In the genomic region with DNA sequence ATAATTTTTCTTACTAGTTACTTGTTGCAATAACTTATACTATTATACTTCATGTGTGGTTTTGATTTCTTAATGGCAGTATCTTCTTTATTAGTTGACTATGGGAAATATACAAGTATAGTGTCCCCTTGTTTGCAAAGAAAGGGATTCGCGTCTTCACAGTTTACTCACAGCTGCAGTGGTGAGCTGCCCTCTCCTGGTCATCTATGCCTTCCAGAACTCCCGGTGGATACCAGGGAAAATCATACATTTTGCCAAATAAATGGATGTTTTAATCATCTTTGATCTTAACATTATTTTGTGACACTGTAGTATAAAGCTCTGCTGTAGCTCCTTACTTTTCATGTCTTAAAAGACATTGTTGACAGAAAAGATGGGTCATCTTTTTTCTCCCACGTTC, we compare ENCODE assay signal across 9 cellular contexts.
DNase-seq lines count a peak whose midpoint lies in the region; ATAC-seq, FAIRE-seq and TF ChIP-seq lines count a peak whose summit lies in the region.
"Had no signal": no experiment of that assay in that cellular context is flagged by ENCODE, and none has a peak within 500 bp of the region (broad histone marks: within the 10 kb centered on the region; RNA-seq: fewer than 3 reads in every experiment).

No MANE protein-coding gene starts in this region.

- peak; percentile 89 to 93 for TF ChIP-seq CTCF in GM23338 (conservative IDR thresholded peaks at IDR 0.05; ENCODE audit: low read depth in 2 of 2)
- TF ChIP-seq CTCF in WI38 (IDR thresholded peaks at IDR 0.05; ENCODE audit: low read depth, low read length), result peak; percentile 36; the same call in 1 of the 2 replicates
- TF ChIP-seq CTCF in transverse colon (IDR thresholded peaks at IDR 0.05), result peak in 2 of 5 experiments; percentile 3 to 12

- TF ChIP-seq POLR2A in transverse colon (IDR thresholded peaks at IDR 0.05) (no peak), GM12892 (IDR thresholded peaks at IDR 0.05; ENCODE audit: low read depth, low read length) (no peak)

- H3K27me3 Mint-ChIP-seq in GM23338 (ENCODE audit: insufficient read depth, low read depth, poor library complexity), result peaks cover 4% of the 10 kb centered on the region

- in situ Hi-C loops in transverse colon (cut with MboI; ENCODE audit: low pct_ligation_motif_present in 1 of 4, low pct_unique_long_range_greater_than_20kb in 1 of 4, low sequenced_read_pairs in 3 of 4), result no loop called here

- peaks cover 5% of the 10 kb centered on the region for H3K79me2 ChIP-seq in GM23338 (replicated peaks; ENCODE audit: insufficient read depth)

- H3F3A ChIP-seq in GM23338 (replicated peaks; ENCODE audit: low read depth), result no peaks in the 10 kb centered on the region

- H3K4me2 ChIP-seq in GM23338, result no peak overlapping the region

- no peak for FAIRE-seq in GM12892 (lab: Jason Lieb, UNC)

- no peaks in the 10 kb centered on the region for H3K36me3 ChIP-seq in GM23338 (ENCODE audit: insufficient read depth)
- H3K36me3 ChIP-seq in transverse colon, result no peaks in the 10 kb centered on the region

- H3K4me1 Mint-ChIP-seq in GM23338, result peaks cover 32% of the 10 kb centered on the region

- H3K4me3 ChIP-seq in GM23338 (no peak overlapping the region), WI38 (ENCODE audit: low read depth, low read length) (no peak overlapping the region), transverse colon (no peak overlapping the region)

- no peaks in the 10 kb centered on the region for H4K20me1 ChIP-seq in GM23338 (replicated peaks; ENCODE audit: insufficient read depth)

- peak; percentile 82 for ATAC-seq in GM23338
- ATAC-seq in esophagus mucosa, result no peak

- H3K27me3 ChIP-seq in GM23338 (ENCODE audit: insufficient read depth) (no peaks in the 10 kb centered on the region), transverse colon (no peaks in the 10 kb centered on the region)

- H3K36me3 Mint-ChIP-seq in GM23338 (ENCODE audit: low read depth), result no peaks in the 10 kb centered on the region

- H3K27ac Mint-ChIP-seq in GM23338, result no peak overlapping the region

- H3K9me3 ChIP-seq in transverse colon, result no peaks in the 10 kb centered on the region

- no peaks in the 10 kb centered on the region for H3K9me2 ChIP-seq in GM23338 (ENCODE audit: insufficient read depth)

- intact Hi-C loops in transverse colon (cut with DNase I; ENCODE audit: low total_unique reads), result no loop called here

- no peaks in the 10 kb centered on the region for H3K9me3 Mint-ChIP-seq in GM23338

- 78 to 83% methylated on average over 4 of the region's 4 CpGs for WGBS in transverse colon (ENCODE audit: low coverage in 1 of 2), 2 donors

- no peak overlapping the region for H3K27ac ChIP-seq in GM23338 (ENCODE audit: low read depth)
- H3K27ac ChIP-seq in transverse colon, result no peak overlapping the region

- no peak for TF ChIP-seq EP300 in transverse colon (IDR thresholded peaks at IDR 0.05; ENCODE audit: low read depth)

- no peak overlapping the region for H2AFZ ChIP-seq in GM23338

- H3K4me1 ChIP-seq in GM23338 (ENCODE audit: insufficient read depth), result peaks cover 20% of the 10 kb centered on the region
- H3K4me1 ChIP-seq in transverse colon, result peaks cover 0 to 4% (median 0%) of the 10 kb centered on the region in 4 donors

- no peak overlapping the region for H3K4me3 Mint-ChIP-seq in GM23338

- DNase-seq in AG08395 (ENCODE audit: low spot score), result peak; percentile 4
- peak; percentile 67 for DNase-seq in GM23338 (ENCODE audit: low spot score)
- peak; percentile 35 for DNase-seq in iris pigment epithelial cell (ENCODE audit: low read depth)
- no peak for DNase-seq in transverse colon
- no peak for DNase-seq in GM12892 (ENCODE audit: insufficient read length)
- DNase-seq in NCI-H526 treated with DMSO at 0.1 percent for 48 hours (lab: John Stamatoyannopoulos, UW), result no peak
- DNase-seq: activated CD4-positive, CD25-positive, alpha-beta regulatory T cell treated with anti-CD3 and anti-CD28 coated beads, Interleukin-2, amount 50 U/mL, for 72 hours had no signal

TF ChIP-seq in GM23338, 12 proteins besides CTCF, POLR2A, EP300 and RAD21:
- TF ChIP-seq NANOG (IDR thresholded peaks at IDR 0.05; ENCODE audit: borderline replicate concordance), result no peak
- TF ChIP-seq POLR2AphosphoS5 (IDR thresholded peaks at IDR 0.05; ENCODE audit: low read depth), result no peak
- TF ChIP-seq, protein P1, sequence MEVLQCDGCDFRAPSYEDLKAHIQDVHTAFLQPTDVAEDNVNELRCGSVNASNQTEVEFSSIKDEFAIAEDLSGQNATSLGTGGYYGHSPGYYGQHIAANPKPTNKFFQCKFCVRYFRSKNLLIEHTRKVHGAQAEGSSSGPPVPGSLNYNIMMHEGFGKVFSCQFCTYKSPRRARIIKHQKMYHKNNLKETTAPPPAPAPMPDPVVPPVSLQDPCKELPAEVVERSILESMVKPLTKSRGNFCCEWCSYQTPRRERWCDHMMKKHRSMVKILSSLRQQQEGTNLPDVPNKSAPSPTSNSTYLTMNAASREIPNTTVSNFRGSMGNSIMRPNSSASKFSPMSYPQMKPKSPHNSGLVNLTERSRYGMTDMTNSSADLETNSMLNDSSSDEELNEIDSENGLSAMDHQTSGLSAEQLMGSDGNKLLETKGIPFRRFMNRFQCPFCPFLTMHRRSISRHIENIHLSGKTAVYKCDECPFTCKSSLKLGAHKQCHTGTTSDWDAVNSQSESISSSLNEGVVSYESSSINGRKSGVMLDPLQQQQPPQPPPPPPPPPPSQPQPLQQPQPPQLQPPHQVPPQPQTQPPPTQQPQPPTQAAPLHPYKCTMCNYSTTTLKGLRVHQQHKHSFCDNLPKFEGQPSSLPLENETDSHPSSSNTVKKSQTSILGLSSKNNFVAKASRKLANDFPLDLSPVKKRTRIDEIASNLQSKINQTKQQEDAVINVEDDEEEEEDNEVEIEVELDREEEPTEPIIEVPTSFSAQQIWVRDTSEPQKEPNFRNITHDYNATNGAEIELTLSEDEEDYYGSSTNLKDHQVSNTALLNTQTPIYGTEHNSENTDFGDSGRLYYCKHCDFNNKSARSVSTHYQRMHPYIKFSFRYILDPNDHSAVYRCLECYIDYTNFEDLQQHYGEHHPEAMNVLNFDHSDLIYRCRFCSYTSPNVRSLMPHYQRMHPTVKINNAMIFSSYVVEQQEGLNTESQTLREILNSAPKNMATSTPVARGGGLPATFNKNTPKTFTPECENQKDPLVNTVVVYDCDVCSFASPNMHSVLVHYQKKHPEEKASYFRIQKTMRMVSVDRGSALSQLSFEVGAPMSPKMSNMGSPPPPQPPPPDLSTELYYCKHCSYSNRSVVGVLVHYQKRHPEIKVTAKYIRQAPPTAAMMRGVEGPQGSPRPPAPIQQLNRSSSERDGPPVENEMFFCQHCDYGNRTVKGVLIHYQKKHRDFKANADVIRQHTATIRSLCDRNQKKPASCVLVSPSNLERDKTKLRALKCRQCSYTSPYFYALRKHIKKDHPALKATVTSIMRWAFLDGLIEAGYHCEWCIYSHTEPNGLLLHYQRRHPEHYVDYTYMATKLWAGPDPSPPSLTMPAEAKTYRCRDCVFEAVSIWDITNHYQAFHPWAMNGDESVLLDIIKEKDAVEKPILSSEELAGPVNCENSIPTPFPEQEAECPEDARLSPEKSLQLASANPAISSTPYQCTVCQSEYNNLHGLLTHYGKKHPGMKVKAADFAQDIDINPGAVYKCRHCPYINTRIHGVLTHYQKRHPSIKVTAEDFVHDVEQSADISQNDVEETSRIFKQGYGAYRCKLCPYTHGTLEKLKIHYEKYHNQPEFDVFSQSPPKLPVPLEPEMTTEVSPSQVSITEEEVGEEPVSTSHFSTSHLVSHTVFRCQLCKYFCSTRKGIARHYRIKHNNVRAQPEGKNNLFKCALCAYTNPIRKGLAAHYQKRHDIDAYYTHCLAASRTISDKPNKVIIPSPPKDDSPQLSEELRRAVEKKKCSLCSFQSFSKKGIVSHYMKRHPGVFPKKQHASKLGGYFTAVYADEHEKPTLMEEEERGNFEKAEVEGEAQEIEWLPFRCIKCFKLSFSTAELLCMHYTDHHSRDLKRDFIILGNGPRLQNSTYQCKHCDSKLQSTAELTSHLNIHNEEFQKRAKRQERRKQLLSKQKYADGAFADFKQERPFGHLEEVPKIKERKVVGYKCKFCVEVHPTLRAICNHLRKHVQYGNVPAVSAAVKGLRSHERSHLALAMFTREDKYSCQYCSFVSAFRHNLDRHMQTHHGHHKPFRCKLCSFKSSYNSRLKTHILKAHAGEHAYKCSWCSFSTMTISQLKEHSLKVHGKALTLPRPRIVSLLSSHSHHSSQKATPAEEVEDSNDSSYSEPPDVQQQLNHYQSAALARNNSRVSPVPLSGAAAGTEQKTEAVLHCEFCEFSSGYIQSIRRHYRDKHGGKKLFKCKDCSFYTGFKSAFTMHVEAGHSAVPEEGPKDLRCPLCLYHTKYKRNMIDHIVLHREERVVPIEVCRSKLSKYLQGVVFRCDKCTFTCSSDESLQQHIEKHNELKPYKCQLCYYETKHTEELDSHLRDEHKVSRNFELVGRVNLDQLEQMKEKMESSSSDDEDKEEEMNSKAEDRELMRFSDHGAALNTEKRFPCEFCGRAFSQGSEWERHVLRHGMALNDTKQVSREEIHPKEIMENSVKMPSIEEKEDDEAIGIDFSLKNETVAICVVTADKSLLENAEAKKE (CRISPR knock-in tag; IDR thresholded peaks at IDR 0.05), result no peak
- no peak for TF ChIP-seq JUNB (IDR thresholded peaks at IDR 0.05; ENCODE audit: unreplicated experiment)

Comparison
In these comparisons a context has a peak if more than half of its experiments do, and no peak if none do; other contexts are left out.
1. DNase-seq: peak in AG08395 (single experiment), GM23338 (single experiment) and iris pigment epithelial cell (single experiment); none in transverse colon (single experiment), GM12892 (single experiment) and NCI-H526 treated with DMSO at 0.1 percent for 48 hours (single experiment).